In genomic region chr14:24279301-24280186, GRCh38 we compare ENCODE assay signal across 1 cellular context.
A peak's percentile ranks its signal among the peaks of the same experiment; 100 is the strongest.
TF ChIP-seq lines count a peak whose summit lies in the region.

No MANE protein-coding gene starts in this region.

TF ChIP-seq in GM12878, 131 proteins besides CTCF, POLR2A, EP300 and RAD21:
- peak; percentile 53 to 57 for TF ChIP-seq IKZF2 (IDR thresholded peaks at IDR 0.05)
- peak; percentile 36; the same call in 1 of the 2 replicates for TF ChIP-seq ASH2L (IDR thresholded peaks at IDR 0.05; ENCODE audit: borderline replicate concordance, low read depth)
- TF ChIP-seq TCF3 (IDR thresholded peaks at IDR 0.05; ENCODE audit: borderline replicate concordance, insufficient read depth, low read depth, low read length): no peak
- 0 out of 4 replicates have a peak, but pooled peaks of 1 of the 2 experiments have one; percentile 12 for TF ChIP-seq ETV6 (conservative IDR thresholded peaks at IDR 0.05 in 1 of 2, IDR thresholded peaks at IDR 0.05 in 1 of 2; ENCODE audit: borderline replicate concordance in 1 of 2, low read depth in 1 of 2)
- no peak for TF ChIP-seq BCL3 (IDR thresholded peaks at IDR 0.05; ENCODE audit: borderline replicate concordance, insufficient read depth, low read depth, low read length, poor library complexity, severe bottlenecking)
- TF ChIP-seq RELA (IDR thresholded peaks at IDR 0.05; ENCODE audit: borderline replicate concordance, partially characterized antibody): peak; percentile 14
- TF ChIP-seq ATF7 (IDR thresholded peaks at IDR 0.05; ENCODE audit: low read depth): peak; percentile 13; the same call in 1 of the 2 replicates
- TF ChIP-seq ATF2 (IDR thresholded peaks at IDR 0.05; ENCODE audit: low read length): no peak
- no peak for TF ChIP-seq FOXK2 (IDR thresholded peaks at IDR 0.05)
- TF ChIP-seq NBN (IDR thresholded peaks at IDR 0.05): 0 out of 2 replicates have a peak, but pooled peaks have one; percentile 37
- no peak for TF ChIP-seq HDGF (IDR thresholded peaks at IDR 0.05)
- no peak; the same call in 1 of the 2 replicates for TF ChIP-seq USF2 (IDR thresholded peaks at IDR 0.05; ENCODE audit: borderline replicate concordance, low read depth, low read length)
- no peak for TF ChIP-seq PBX3 (IDR thresholded peaks at IDR 0.05; ENCODE audit: insufficient replicate concordance, low read depth, low read length)
- no peak for TF ChIP-seq POLR2AphosphoS2 (IDR thresholded peaks at IDR 0.05; ENCODE audit: low read depth, low read length)
- 0 out of 2 replicates have a peak, but pooled peaks have one; percentile 29 for TF ChIP-seq SMARCA5 (IDR thresholded peaks at IDR 0.05)
- TF ChIP-seq MEF2B (IDR thresholded peaks at IDR 0.05; ENCODE audit: partially characterized antibody, poor library complexity, severe bottlenecking): peak; percentile 80
- TF ChIP-seq ZNF622 (IDR thresholded peaks at IDR 0.05): no peak
- TF ChIP-seq ZBTB11 (CRISPR knock-in tag; IDR thresholded peaks at IDR 0.05): no peak
- TF ChIP-seq TCF7 (IDR thresholded peaks at IDR 0.05; ENCODE audit: borderline replicate concordance): no peak
- TF ChIP-seq RAD51 (IDR thresholded peaks at IDR 0.05): peak; percentile 72; the same call in 1 of the 2 replicates
- peak; percentile 53 for TF ChIP-seq IKZF1 (conservative IDR thresholded peaks at IDR 0.05)
- TF ChIP-seq EED (IDR thresholded peaks at IDR 0.05; ENCODE audit: low read depth): peak; percentile 51
- TF ChIP-seq ZNF687 (IDR thresholded peaks at IDR 0.05): peak; percentile 87
- no peak for TF ChIP-seq NR2C2 (IDR thresholded peaks at IDR 0.05; ENCODE audit: borderline replicate concordance, control insufficient read depth, insufficient read length, low read depth)
- peak; percentile 41; the same call in 1 of the 2 replicates for TF ChIP-seq MAX (IDR thresholded peaks at IDR 0.05; ENCODE audit: low read depth, low read length)
- TF ChIP-seq SMC3 (IDR thresholded peaks at IDR 0.05; ENCODE audit: borderline replicate concordance, low read length): peak; percentile 36; the same call in 1 of the 2 replicates
- TF ChIP-seq FOXM1 (IDR thresholded peaks at IDR 0.05; ENCODE audit: low read depth, low read length): no peak
- TF ChIP-seq MTA2 (IDR thresholded peaks at IDR 0.05; ENCODE audit: low read depth): no peak
- TF ChIP-seq BHLHE40 (IDR thresholded peaks at IDR 0.05; ENCODE audit: borderline replicate concordance in 1 of 2, low read depth in 2 of 2, low read length in 1 of 2): peak; percentile 91 to 93
- TF ChIP-seq RELB (IDR thresholded peaks at IDR 0.05; ENCODE audit: low read depth): peak; percentile 51; the same call in 1 of the 2 replicates
- no peak for TF ChIP-seq JUND (IDR thresholded peaks at IDR 0.05; ENCODE audit: low read depth, low read length)
- TF ChIP-seq YBX1 (IDR thresholded peaks at IDR 0.05): no peak
- TF ChIP-seq MEF2A (IDR thresholded peaks at IDR 0.05; ENCODE audit: insufficient read depth, low read depth, low read length): no peak
- peak; percentile 66; the same call in 1 of the 2 replicates for TF ChIP-seq SPI1 (IDR thresholded peaks at IDR 0.05; ENCODE audit: borderline replicate concordance, insufficient read depth, low read depth, low read length)
- TF ChIP-seq PRDM15 (CRISPR knock-in tag; IDR thresholded peaks at IDR 0.05): no peak
- TF ChIP-seq RFX5 (IDR thresholded peaks at IDR 0.05; ENCODE audit: low read depth, low read length): 0 out of 2 replicates have a peak, but pooled peaks have one; percentile 27
- TF ChIP-seq E2F4 (IDR thresholded peaks at IDR 0.05; ENCODE audit: low read depth, low read length): no peak
